Comparison of ENCODE assay signal across 13 cellular contexts in the genomic region with DNA sequence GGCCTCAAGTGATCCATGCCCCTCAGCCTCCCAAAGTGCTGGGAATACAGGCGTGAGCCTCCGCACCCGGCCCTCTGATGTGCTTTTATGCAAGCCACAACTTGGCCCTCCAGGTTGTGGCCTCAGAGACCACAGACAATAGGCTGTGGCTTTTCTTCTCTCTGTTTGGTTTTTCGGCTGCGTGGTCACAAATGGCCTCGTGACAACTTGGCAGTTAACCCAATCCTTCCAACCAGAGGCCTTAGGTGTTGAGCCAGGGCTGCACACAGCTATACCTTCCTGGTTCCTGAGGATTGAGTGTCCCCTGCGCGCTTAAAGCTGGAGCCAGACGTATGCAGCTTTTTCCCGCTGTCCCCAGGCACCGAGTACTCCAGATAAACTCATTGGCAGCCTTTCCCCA. TPM values are rescaled to one million over a fixed set of nuclear protein-coding genes. Genes with fewer than 3 reads are reported as not detected.
DNase-seq lines count a peak whose midpoint lies in the region; ATAC-seq and TF ChIP-seq lines count a peak whose summit lies in the region.
"Had no signal": no experiment of that assay in that cellular context is flagged by ENCODE, and none has a peak within 500 bp of the region (broad histone marks: within the 10 kb centered on the region; RNA-seq: fewer than 3 reads in every experiment).

No MANE protein-coding gene starts in this region.

- H3K27me3 ChIP-seq in GM06990 (replicated peaks; ENCODE audit: control insufficient read depth, insufficient read depth, low read length) = no peaks in the 10 kb centered on the region

- H3K4me3 Mint-ChIP-seq in mesothelial cell of epicardium = peak overlapping the region; percentile 1
- H3K4me3 Mint-ChIP-seq: activated T-helper 17 cell treated with anti-CD3 and anti-CD28 coated beads, Interleukin-2, amount 50 U/mL, for 72 hours; naive thymus-derived CD8-positive, alpha-beta T cell had no signal

- ATAC-seq in HG02870 (IDR thresholded peaks at IDR 0.05; ENCODE audit: unreplicated experiment) = peak; percentile 38
- ATAC-seq in GM18868 (IDR thresholded peaks at IDR 0.05; ENCODE audit: unreplicated experiment) = no peak
- ATAC-seq: naive thymus-derived CD8-positive, alpha-beta T cell had no signal

- H3K4me1 Mint-ChIP-seq in mesothelial cell of epicardium = peaks cover 39% of the 10 kb centered on the region
- H3K4me1 Mint-ChIP-seq: activated T-helper 17 cell treated with anti-CD3 and anti-CD28 coated beads, Interleukin-2, amount 50 U/mL, for 72 hours had no signal

- H3K9me3 Mint-ChIP-seq in mesothelial cell of epicardium = no peaks in the 10 kb centered on the region
- H3K9me3 Mint-ChIP-seq: activated T-helper 17 cell treated with anti-CD3 and anti-CD28 coated beads, Interleukin-2, amount 50 U/mL, for 72 hours; naive thymus-derived CD8-positive, alpha-beta T cell had no signal

- DNase-seq in GM06990 (ENCODE audit: extremely low read depth, insufficient read length) = peak; percentile 69
- DNase-seq in astrocyte of the hippocampus (ENCODE audit: low read depth, low spot score) = peak; percentile 23
- peak in 1 of 2 experiments; percentile 45 for DNase-seq in mesothelial cell of epicardium (ENCODE audit: low spot score in 2 of 2, unreplicated experiment in 2 of 2)
- no peak for DNase-seq in LoVo (ENCODE audit: low spot score)
- DNase-seq in NCI-H2081 (lab: John Stamatoyannopoulos, UW) = no peak
- no peak for DNase-seq in ACHN
- DNase-seq: caudate nucleus; stimulated activated CD4-positive, alpha-beta T cell treated with anti-CD3 and anti-CD28 coated beads, Interleukin-12 subunit alpha, Interleukin-12 subunit beta, amount 100 ng/mL, for 4 hours; stimulated activated CD8-positive, alpha-beta memory T cell treated with anti-CD3 and anti-CD28 coated beads, Interleukin-4, amount 100 ng/mL, for 48 hours had no signal

- H3K27me3 Mint-ChIP-seq in mesothelial cell of epicardium (ENCODE audit: low read depth) = peaks cover 2% of the 10 kb centered on the region

- no peaks in the 10 kb centered on the region for H3K36me3 Mint-ChIP-seq in mesothelial cell of epicardium
- H3K36me3 Mint-ChIP-seq: naive thymus-derived CD8-positive, alpha-beta T cell had no signal

- peak overlapping the region; percentile 55 for H3K27ac Mint-ChIP-seq in mesothelial cell of epicardium
- H3K27ac Mint-ChIP-seq: activated T-helper 17 cell treated with anti-CD3 and anti-CD28 coated beads, Interleukin-2, amount 50 U/mL, for 72 hours; naive thymus-derived CD8-positive, alpha-beta T cell had no signal

- no peak for TF ChIP-seq CTCF in GM06990 (IDR thresholded peaks at IDR 0.05; ENCODE audit: insufficient read depth, low read length, poor library complexity, severe bottlenecking)
- TF ChIP-seq CTCF in mesothelial cell of epicardium (IDR thresholded peaks at IDR 0.05; ENCODE audit: unreplicated experiment) = no peak

- no peak overlapping the region for H3K4me3 ChIP-seq in GM06990 (replicated peaks; ENCODE audit: low read depth, low read length)

- no peaks in the 10 kb centered on the region for H3K36me3 ChIP-seq in GM06990 (ENCODE audit: control insufficient read depth, insufficient read depth, low read length)

- in situ Hi-C loops in ACHN (cut with HindIII; ENCODE audit: low pct_ligation_motif_present, low pct_unique_long_range_greater_than_20kb, low sequenced_read_pairs) = no loop called here

RNA-seq across cellular contexts. Expression of a gene that starts 6.3 kb away (rescaled TPM):
- total RNA-seq in mesothelial cell of epicardium = 0.11 to 0.24 TPM (median 0.13 TPM) in 3 replicates
- total RNA-seq: naive thymus-derived CD8-positive, alpha-beta T cell had no signal

Comparison
In these comparisons a context has a peak if more than half of its experiments do, and no peak if none do; other contexts are left out.
1. DNase-seq: peak in GM06990 (single experiment) and astrocyte of the hippocampus (single experiment); none in LoVo (single experiment), NCI-H2081 (0 of 2) and ACHN (single experiment).